ENCODE assay signal across 1 cellular context in the genomic region with DNA sequence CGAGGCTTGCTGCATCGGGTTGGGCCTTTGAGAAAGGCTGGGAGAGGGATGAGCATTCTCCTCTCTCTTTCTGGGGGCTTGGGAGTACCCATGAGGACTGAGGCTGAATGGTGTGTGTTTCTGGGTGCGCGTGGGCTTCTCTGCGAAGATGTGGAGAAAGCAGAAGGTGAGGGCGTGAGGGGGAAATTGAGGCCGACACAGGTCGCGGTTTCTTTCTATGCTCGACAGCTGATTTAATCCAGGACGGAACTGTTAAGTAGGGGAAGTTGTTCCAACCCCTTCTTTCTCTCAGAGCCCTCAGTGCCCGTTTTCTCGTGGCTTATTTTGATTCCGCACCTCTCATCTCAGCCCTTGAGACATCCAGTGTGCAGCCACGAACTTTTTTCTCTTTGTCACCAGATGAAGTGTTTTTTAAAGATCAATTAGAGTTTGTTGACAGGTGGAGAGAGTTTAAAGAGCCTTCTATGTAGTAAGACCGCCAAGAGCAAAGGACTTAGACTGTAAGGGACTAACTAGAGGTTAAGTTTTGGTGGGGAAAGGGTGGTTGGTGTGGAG.
TF ChIP-seq lines count a peak whose summit lies in the region.

No MANE protein-coding gene starts in this region.

TF ChIP-seq in GM12878, 131 proteins besides CTCF, POLR2A, EP300 and RAD21:
- TF ChIP-seq HDGF (IDR thresholded peaks at IDR 0.05) (0 out of 2 replicates have a peak, but pooled peaks have one; percentile 16), BCL11A (IDR thresholded peaks at IDR 0.05; ENCODE audit: low read depth, low read length) (no peak)
